In the genomic region with DNA sequence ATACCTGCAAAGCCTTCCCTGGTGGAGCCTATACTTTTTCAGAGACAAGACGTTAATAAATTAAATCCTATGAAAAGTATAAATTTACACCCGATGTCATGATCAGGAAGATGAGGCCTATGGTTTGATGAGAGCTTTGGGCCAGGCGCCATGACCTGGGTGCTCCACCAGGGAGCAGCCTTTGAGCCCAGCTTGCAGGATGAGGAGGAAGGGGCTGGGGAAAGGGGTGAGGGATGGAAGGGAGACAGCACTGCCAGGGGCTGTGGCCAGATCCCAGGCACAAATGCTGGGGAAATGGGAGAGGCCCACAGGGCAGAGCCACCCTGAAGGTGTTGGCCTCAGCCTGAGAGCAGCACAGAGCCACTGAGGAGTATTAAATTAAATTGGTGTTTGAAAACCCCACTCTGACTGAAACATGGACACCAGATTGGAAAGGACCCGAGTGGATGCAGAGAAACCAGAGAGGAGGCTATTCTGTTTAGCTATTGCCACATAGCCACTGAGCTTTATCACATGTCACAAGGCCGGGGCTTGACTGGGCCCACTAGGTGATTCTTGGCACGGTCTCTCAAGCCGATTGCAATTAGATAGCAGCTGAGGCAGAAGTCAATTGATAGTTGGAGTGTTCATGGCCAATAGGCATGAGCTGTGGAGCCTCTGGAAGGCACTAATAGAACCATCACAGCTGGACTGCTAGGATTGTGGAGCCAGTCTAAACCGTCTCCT, we compare ENCODE assay signal across 14 cellular contexts. TPM values are rescaled to one million over a fixed set of nuclear protein-coding genes. Genes with fewer than 3 reads are reported as not detected.
A peak's percentile ranks its signal among the peaks of the same experiment; 100 is the strongest.
DNase-seq lines count a peak whose midpoint lies in the region; ATAC-seq and TF ChIP-seq lines count a peak whose summit lies in the region.
"Had no signal": no experiment of that assay in that cellular context is flagged by ENCODE, and none has a peak within 500 bp of the region (broad histone marks: within the 10 kb centered on the region; RNA-seq: fewer than 3 reads in every experiment).

No MANE protein-coding gene starts in this region.

- H3F3A ChIP-seq in Loucy (ENCODE audit: low read depth) = no peaks in the 10 kb centered on the region
- no peaks in the 10 kb centered on the region for H3F3A ChIP-seq in neural progenitor cell (ENCODE audit: low read depth)

- no peak overlapping the region for H3K27ac Mint-ChIP-seq in neural progenitor cell
- no peak overlapping the region for H3K27ac Mint-ChIP-seq in activated naive CD4-positive, alpha-beta T cell treated with anti-CD3 and anti-CD28 coated beads for 36 hours
- H3K27ac Mint-ChIP-seq: CD4-positive, alpha-beta T cell had no signal

- intact Hi-C loops in stomach (cut with DNase I; ENCODE audit: low total_unique reads) = no loop called here
- intact Hi-C loops in activated naive CD4-positive, alpha-beta T cell treated with anti-CD3 and anti-CD28 coated beads for 36 hours (cut with micrococcal nuclease) = no loop called here

- CTCF ChIA-PET in activated naive CD4-positive, alpha-beta T cell treated with anti-CD3 and anti-CD28 coated beads for 36 hours (lab: Charles Lee) = interaction anchor here (1.1 to 2.4 kb wide), 2 partner anchors 9 kb away, joined by 6 read pairs; a partner anchor contains a TSS

- H3K9me2 ChIP-seq in Loucy (replicated peaks; ENCODE audit: low read depth, low read length) = no peaks in the 10 kb centered on the region

- H4K20me1 ChIP-seq in Loucy (ENCODE audit: insufficient read depth, low read length, poor library complexity, severe bottlenecking) (no peaks in the 10 kb centered on the region), neural progenitor cell (ENCODE audit: low read depth) (no peaks in the 10 kb centered on the region)

- H3K4me1 ChIP-seq in Loucy (ENCODE audit: insufficient read depth, low read length, poor library complexity, severe bottlenecking) (no peaks in the 10 kb centered on the region), neural progenitor cell (no peaks in the 10 kb centered on the region), stomach (peaks cover 5 to 24% (median 14%) of the 10 kb centered on the region in 4 donors)

- no peak overlapping the region for H3K4me2 ChIP-seq in Loucy (ENCODE audit: low read depth, low read length, poor library complexity, severe bottlenecking)
- H3K4me2 ChIP-seq in neural progenitor cell = no peak overlapping the region

- DNase-seq in GM06990 (ENCODE audit: extremely low read depth, insufficient read length) (no peak), choroid plexus epithelial cell (ENCODE audit: low read depth) (no peak), neural progenitor cell (ENCODE audit: low spot score) (no peak), stomach (no peak)
- DNase-seq in activated naive CD4-positive, alpha-beta T cell treated with anti-CD3 and anti-CD28 coated beads for 36 hours = no peak
- DNase-seq: activated CD8-positive, alpha-beta memory T cell treated with anti-CD3 and anti-CD28 coated beads for 24 hours; activated gamma-delta T cell; CD4-positive, alpha-beta T cell; GDM1; left cardiac atrium; NCI-H2171 had no signal

- H3K4me1 Mint-ChIP-seq in neural progenitor cell = peaks cover 8% of the 10 kb centered on the region
- H3K4me1 Mint-ChIP-seq in activated naive CD4-positive, alpha-beta T cell treated with anti-CD3 and anti-CD28 coated beads for 36 hours (ENCODE audit: low read depth) = no peaks in the 10 kb centered on the region

- no peaks in the 10 kb centered on the region for H3K36me3 ChIP-seq in GM06990 (ENCODE audit: control insufficient read depth, insufficient read depth, low read length)
- no peaks in the 10 kb centered on the region for H3K36me3 ChIP-seq in Loucy (ENCODE audit: insufficient read depth, low read length)
- no peaks in the 10 kb centered on the region for H3K36me3 ChIP-seq in neural progenitor cell
- no peaks in the 10 kb centered on the region for H3K36me3 ChIP-seq in stomach

- no peak for ATAC-seq in GM19023 (IDR thresholded peaks at IDR 0.05; ENCODE audit: unreplicated experiment)
- ATAC-seq: left cardiac atrium, SK-N-SH treated with all-trans-retinoic acid at 6 μM for 48 hours had no signal

- no peaks in the 10 kb centered on the region for H3K79me2 ChIP-seq in Loucy (ENCODE audit: insufficient read depth, low read length)
- H3K79me2 ChIP-seq in neural progenitor cell (ENCODE audit: low read depth) = no peaks in the 10 kb centered on the region

- no peaks in the 10 kb centered on the region for H3K9me3 Mint-ChIP-seq in neural progenitor cell
- H3K9me3 Mint-ChIP-seq in activated naive CD4-positive, alpha-beta T cell treated with anti-CD3 and anti-CD28 coated beads for 36 hours = no peaks in the 10 kb centered on the region
- H3K9me3 Mint-ChIP-seq: CD4-positive, alpha-beta T cell had no signal

- H3K27me3 ChIP-seq in GM06990 (replicated peaks; ENCODE audit: control insufficient read depth, insufficient read depth, low read length) (no peaks in the 10 kb centered on the region), Loucy (ENCODE audit: insufficient read depth, low read length, poor library complexity, severe bottlenecking) (no peaks in the 10 kb centered on the region), neural progenitor cell (peaks cover 17% of the 10 kb centered on the region), stomach (peaks cover 0 to 11% (median 0%) of the 10 kb centered on the region in 3 donors)

- H3K27ac ChIP-seq in neural progenitor cell (no peak overlapping the region), stomach (no peak overlapping the region)

- TF ChIP-seq EP300 in stomach (IDR thresholded peaks at IDR 0.05) = no peak

- TF ChIP-seq CTCF in GM06990 (IDR thresholded peaks at IDR 0.05; ENCODE audit: insufficient read depth, low read length, poor library complexity, severe bottlenecking) = peak; percentile 29
- TF ChIP-seq CTCF in Loucy (conservative IDR thresholded peaks at IDR 0.05; ENCODE audit: low read length) = peak; percentile 54; the same call in 1 of the 2 replicates
- TF ChIP-seq CTCF in choroid plexus epithelial cell (conservative IDR thresholded peaks at IDR 0.05; ENCODE audit: low read depth, low read length) = peak; percentile 30
- peak; percentile 32 for TF ChIP-seq CTCF in neural progenitor cell (IDR thresholded peaks at IDR 0.05)
- no peak for TF ChIP-seq CTCF in stomach (IDR thresholded peaks at IDR 0.05)

- H3K4me3 ChIP-seq in GM06990 (replicated peaks; ENCODE audit: low read depth, low read length) (no peak overlapping the region), Loucy (ENCODE audit: low read length, poor library complexity, severe bottlenecking) (no peak overlapping the region), choroid plexus epithelial cell (ENCODE audit: low read depth, low read length) (no peak overlapping the region), neural progenitor cell (no peak overlapping the region), stomach (no peak overlapping the region)

- WGBS in stomach, 5 donors = 64 to 75% (median 67%) methylated on average over 8 of the region's 8 CpGs

- TF ChIP-seq POLR2A in stomach (IDR thresholded peaks at IDR 0.05) = no peak

- no peaks in the 10 kb centered on the region for H3K9me3 ChIP-seq in Loucy (ENCODE audit: insufficient read depth, low read depth, low read length)
- H3K9me3 ChIP-seq in neural progenitor cell (ENCODE audit: low read depth) = no peaks in the 10 kb centered on the region
- no peaks in the 10 kb centered on the region for H3K9me3 ChIP-seq in stomach

- H3K4me3 Mint-ChIP-seq in neural progenitor cell = no peak overlapping the region
- no peak overlapping the region for H3K4me3 Mint-ChIP-seq in activated naive CD4-positive, alpha-beta T cell treated with anti-CD3 and anti-CD28 coated beads for 36 hours
- H3K4me3 Mint-ChIP-seq: CD4-positive, alpha-beta T cell had no signal

- H3K9ac ChIP-seq in Loucy (ENCODE audit: low read depth, low read length, poor library complexity, severe bottlenecking) = no peak overlapping the region
- H3K9ac ChIP-seq in neural progenitor cell = no peak overlapping the region

- H2AFZ ChIP-seq in Loucy (ENCODE audit: low read length) (no peak overlapping the region), neural progenitor cell (replicated peaks) (no peak overlapping the region)

- no peaks in the 10 kb centered on the region for H3K36me3 Mint-ChIP-seq in neural progenitor cell
- no peaks in the 10 kb centered on the region for H3K36me3 Mint-ChIP-seq in activated naive CD4-positive, alpha-beta T cell treated with anti-CD3 and anti-CD28 coated beads for 36 hours (ENCODE audit: low read depth)

- H3K27me3 Mint-ChIP-seq in neural progenitor cell (ENCODE audit: insufficient read depth, low read depth) = peaks cover 4% of the 10 kb centered on the region
- no peaks in the 10 kb centered on the region for H3K27me3 Mint-ChIP-seq in activated naive CD4-positive, alpha-beta T cell treated with anti-CD3 and anti-CD28 coated beads for 36 hours (ENCODE audit: low read depth)

RNA-seq across cellular contexts. Expression of a gene that starts 9.6 kb away (rescaled TPM):
- 36.4 and 37.0 TPM in 2 replicates for total RNA-seq in neural progenitor cell (ENCODE audit: low replicate concordance)
- total RNA-seq in stomach = 10 to 100 TPM; 11.7 to 40.7 (median 14.3) TPM
- polyA plus RNA-seq in stomach = 10 to 100 TPM; 26.2 to 31.1 (median 26.6) TPM
- total RNA-seq in activated naive CD4-positive, alpha-beta T cell treated with anti-CD3 and anti-CD28 coated beads for 36 hours = 10 to 100 TPM; 49.3 to 50.7 TPM

Comparison
In these comparisons a context has a peak if more than half of its experiments do, and no peak if none do; other contexts are left out.
1. CTCF ChIP-seq: peak in GM06990 (single experiment), Loucy (single experiment), choroid plexus epithelial cell (single experiment) and neural progenitor cell (single experiment); none in stomach (0 of 7).